16 cellular contexts compared by ENCODE assay signal in the genomic region with DNA sequence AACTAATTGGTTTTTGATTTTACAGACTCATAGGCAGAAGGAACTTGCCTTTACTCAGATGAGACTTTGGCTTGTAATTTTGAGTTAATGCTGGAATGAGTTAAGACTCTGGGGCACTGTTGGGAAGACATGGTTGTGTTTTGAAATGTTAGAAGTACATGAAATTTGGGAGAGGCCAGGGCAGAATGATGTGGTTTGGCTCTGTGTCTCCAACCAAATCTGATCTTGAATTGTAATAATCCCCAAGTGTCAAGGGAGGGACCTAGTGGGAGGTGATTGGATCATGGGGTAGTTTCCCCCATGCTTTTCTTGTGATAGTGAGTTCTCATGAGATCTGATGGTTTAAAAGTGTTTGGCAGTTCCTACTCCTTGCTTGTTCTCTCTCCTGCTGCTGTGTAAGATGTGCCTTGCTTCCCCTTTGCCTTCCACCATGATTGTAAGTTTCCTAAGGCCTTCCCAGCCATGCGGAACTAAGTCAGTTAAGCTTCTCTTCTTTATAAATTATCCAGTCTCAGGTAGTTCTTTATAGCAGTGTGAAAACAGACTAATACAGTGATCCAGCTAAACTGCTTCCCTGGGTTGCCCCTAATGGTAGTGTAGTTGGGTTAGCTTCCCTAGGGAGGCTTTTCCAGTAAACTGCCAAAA. TPM values are rescaled to one million over a fixed set of nuclear protein-coding genes. Genes with fewer than 3 reads are reported as not detected.
A peak's percentile ranks its signal among the peaks of the same experiment; 100 is the strongest.
DNase-seq lines count a peak whose midpoint lies in the region; ATAC-seq and TF ChIP-seq lines count a peak whose summit lies in the region.
"Had no signal": no experiment of that assay in that cellular context is flagged by ENCODE, and none has a peak within 500 bp of the region (broad histone marks: within the 10 kb centered on the region; RNA-seq: fewer than 3 reads in every experiment).

No MANE protein-coding gene starts in this region.

- no peak for TF ChIP-seq POLR2A in testis (IDR thresholded peaks at IDR 0.05)

- no peak overlapping the region for H3K4me3 Mint-ChIP-seq in activated CD8-positive, alpha-beta memory T cell treated with anti-CD3 and anti-CD28 coated beads, Interleukin-2, amount 10 ng/mL, durations not matched to agents 7 days and 5 days
- no peak overlapping the region for H3K4me3 Mint-ChIP-seq in endodermal cell
- H3K4me3 Mint-ChIP-seq: CD4-positive, alpha-beta T cell had no signal

- no peak for TF ChIP-seq CTCF in endodermal cell (conservative IDR thresholded peaks at IDR 0.05)
- no peak for TF ChIP-seq CTCF in fibroblast of the aortic adventitia (IDR thresholded peaks at IDR 0.05; ENCODE audit: insufficient read depth, low read length)
- TF ChIP-seq CTCF in testis (IDR thresholded peaks at IDR 0.05) = no peak

- H3K36me3 ChIP-seq in endodermal cell (ENCODE audit: control insufficient read depth, insufficient read depth, low read length) = peaks cover 93% of the 10 kb centered on the region
- H3K36me3 ChIP-seq in testis (ENCODE audit: low read depth, missing control alignments) = no peaks in the 10 kb centered on the region

- ATAC-seq in activated CD8-positive, alpha-beta memory T cell treated with anti-CD3 and anti-CD28 coated beads, Interleukin-2, amount 10 ng/mL, durations not matched to agents 7 days and 5 days = no peak
- no peak for ATAC-seq in HG03354 (IDR thresholded peaks at IDR 0.05; ENCODE audit: poor library complexity, severe bottlenecking, unreplicated experiment)
- ATAC-seq: HepG2 had no signal

- H3K4me3 ChIP-seq in endodermal cell (ENCODE audit: low read length) (peak overlapping the region; percentile 54), fibroblast of the aortic adventitia (ENCODE audit: low read depth, low read length) (no peak overlapping the region), testis (no peak overlapping the region)
- H3K4me3 ChIP-seq: HAP-1 had no signal

- DNase-seq in activated CD8-positive, alpha-beta memory T cell treated with anti-CD3 and anti-CD28 coated beads, Interleukin-2, amount 10 ng/mL, durations not matched to agents 7 days and 5 days = peak; percentile 8
- DNase-seq in activated CD8-positive, alpha-beta memory T cell treated with anti-CD3 and anti-CD28 coated beads for 24 hours = no peak
- DNase-seq in endodermal cell (no peak), fibroblast of the aortic adventitia (ENCODE audit: low read depth) (peak; percentile 55), testis (no peak), posterior vena cava (ENCODE audit: low spot score) (no peak), NCI-H2081 treated with DMSO at 0.1 percent for 48 hours (lab: John Stamatoyannopoulos, UW) (no peak)
- DNase-seq: AML-193; Calu3; CD4-positive, alpha-beta T cell; DMS 273 treated with DMSO at 0.1 percent for 48 hours had no signal

- H3K27me3 ChIP-seq in endodermal cell (ENCODE audit: control insufficient read depth, insufficient read depth, low read length, poor library complexity, severe bottlenecking) (no peaks in the 10 kb centered on the region), testis (no peaks in the 10 kb centered on the region)
- H3K27me3 ChIP-seq: BLaER1 had no signal

- H3K36me3 Mint-ChIP-seq in activated CD8-positive, alpha-beta memory T cell treated with anti-CD3 and anti-CD28 coated beads, Interleukin-2, amount 10 ng/mL, durations not matched to agents 7 days and 5 days = peaks cover 73% of the 10 kb centered on the region
- H3K36me3 Mint-ChIP-seq in endodermal cell (ENCODE audit: low read depth) = peaks cover 100% of the 10 kb centered on the region

- intact Hi-C loops in testis (cut with DNase I; ENCODE audit: low total_unique reads) (no loop called here), posterior vena cava (cut with DNase I) (no loop called here)

- H3K27ac Mint-ChIP-seq in activated CD8-positive, alpha-beta memory T cell treated with anti-CD3 and anti-CD28 coated beads, Interleukin-2, amount 10 ng/mL, durations not matched to agents 7 days and 5 days = no peak overlapping the region
- no peak overlapping the region for H3K27ac Mint-ChIP-seq in endodermal cell
- H3K27ac Mint-ChIP-seq: CD4-positive, alpha-beta T cell had no signal

- H3K9me3 Mint-ChIP-seq in activated CD8-positive, alpha-beta memory T cell treated with anti-CD3 and anti-CD28 coated beads, Interleukin-2, amount 10 ng/mL, durations not matched to agents 7 days and 5 days (ENCODE audit: low read depth) = peaks cover 15% of the 10 kb centered on the region
- peaks cover 51% of the 10 kb centered on the region for H3K9me3 Mint-ChIP-seq in endodermal cell

- H3K27ac ChIP-seq in endodermal cell (ENCODE audit: low read depth, low read length) (no peak overlapping the region), testis (no peak overlapping the region)
- H3K27ac ChIP-seq: 22Rv1, BLaER1 had no signal

- H3K9me3 ChIP-seq in endodermal cell (ENCODE audit: control insufficient read depth, low read length) (peaks cover 43% of the 10 kb centered on the region), testis (no peaks in the 10 kb centered on the region)

- CTCF ChIA-PET in activated CD8-positive, alpha-beta memory T cell treated with anti-CD3 and anti-CD28 coated beads, Interleukin-2, amount 10 ng/mL, durations not matched to agents 7 days and 5 days (lab: Charles Lee) = no interaction called here

- H3K4me1 ChIP-seq in endodermal cell (ENCODE audit: control insufficient read depth, insufficient read depth, low read length) = no peaks in the 10 kb centered on the region
- no peaks in the 10 kb centered on the region for H3K4me1 ChIP-seq in testis
- H3K4me1 ChIP-seq: BLaER1, HAP-1 had no signal

- WGBS in endodermal cell (ENCODE audit: insufficient coverage in 1 of 2, insufficient read length in 1 of 2), 2 experiments = 100% methylated on average over 1 of the region's 1 CpG; no CpG with 5 or more reads in 1 of the 2 experiments
- 90 to 100% methylated on average over 1 of the region's 1 CpG for WGBS in testis, 2 donors

- no peak overlapping the region for H3K9ac ChIP-seq in endodermal cell (ENCODE audit: extremely low read depth, low read length, poor library complexity, severe bottlenecking)
- H3K9ac ChIP-seq: BLaER1 had no signal

- no peaks in the 10 kb centered on the region for H3K27me3 Mint-ChIP-seq in activated CD8-positive, alpha-beta memory T cell treated with anti-CD3 and anti-CD28 coated beads, Interleukin-2, amount 10 ng/mL, durations not matched to agents 7 days and 5 days
- H3K27me3 Mint-ChIP-seq in endodermal cell (ENCODE audit: insufficient read depth) = no peaks in the 10 kb centered on the region
- H3K27me3 Mint-ChIP-seq: CD4-positive, alpha-beta T cell had no signal

- H3K4me1 Mint-ChIP-seq in activated CD8-positive, alpha-beta memory T cell treated with anti-CD3 and anti-CD28 coated beads, Interleukin-2, amount 10 ng/mL, durations not matched to agents 7 days and 5 days = no peaks in the 10 kb centered on the region
- no peaks in the 10 kb centered on the region for H3K4me1 Mint-ChIP-seq in endodermal cell

RNA-seq across cellular contexts. Expression of gene CPT2, which starts 10.2 kb away (rescaled TPM):
- total RNA-seq in activated CD8-positive, alpha-beta memory T cell treated with anti-CD3 and anti-CD28 coated beads, Interleukin-2, amount 10 ng/mL, durations not matched to agents 7 days and 5 days = 10 to 100 TPM; 11.5 to 13.5 TPM
- total RNA-seq in endodermal cell (10 to 100 TPM; 28.7 to 31.3 TPM), fibroblast of the aortic adventitia (ENCODE audit: low replicate concordance) (7.5 and 14.7 TPM in 2 replicates), testis (10 to 100 TPM; 44.4 to 61.7 TPM), posterior vena cava (10 to 100 TPM in 1 of 2 donors, 1 to 10 TPM in 1; 9.6 to 16.6 TPM)
- 18.8 TPM for polyA plus RNA-seq in endodermal cell (2013, experiment 1 of 2)
- 19.3 TPM for polyA plus RNA-seq in endodermal cell (2013, experiment 2 of 2)
- 36.9 TPM for polyA plus RNA-seq in testis (ENCODE audit: insufficient read depth, low read depth, low replicate concordance)

RNA-seq across cellular contexts. Expression of gene CZIB, which starts 13.6 kb away (rescaled TPM):
- 10 to 100 TPM; 41.4 to 48.2 TPM for total RNA-seq in activated CD8-positive, alpha-beta memory T cell treated with anti-CD3 and anti-CD28 coated beads, Interleukin-2, amount 10 ng/mL, durations not matched to agents 7 days and 5 days
- total RNA-seq in endodermal cell = 10 to 100 TPM; 64.4 to 74.2 TPM
- 74.3 TPM for polyA plus RNA-seq in endodermal cell (2013, experiment 1 of 2)
- polyA plus RNA-seq in endodermal cell (2013, experiment 2 of 2) = 62.1 TPM
- total RNA-seq in fibroblast of the aortic adventitia (ENCODE audit: low replicate concordance) = 49.9 and 66.6 TPM in 2 replicates
- 10 to 100 TPM; 55.0 to 55.4 TPM for total RNA-seq in testis
- polyA plus RNA-seq in testis (ENCODE audit: insufficient read depth, low read depth, low replicate concordance) = 97.2 TPM
- total RNA-seq in posterior vena cava = 10 to 100 TPM; 49.4 to 72.5 TPM

RNA-seq across cellular contexts. Expression of gene MAGOH, which starts 31.5 kb away (rescaled TPM):
- total RNA-seq in activated CD8-positive, alpha-beta memory T cell treated with anti-CD3 and anti-CD28 coated beads, Interleukin-2, amount 10 ng/mL, durations not matched to agents 7 days and 5 days = 10 to 100 TPM; 72.9 to 80.1 TPM
- total RNA-seq in endodermal cell (10 to 100 TPM; 59.1 to 74.7 TPM), fibroblast of the aortic adventitia (ENCODE audit: low replicate concordance) (3.8 and 24.2 TPM in 2 replicates), testis (10 to 100 TPM; 32.0 to 39.1 TPM), posterior vena cava (10 to 100 TPM; 24.0 to 32.2 TPM)
- 96.3 TPM for polyA plus RNA-seq in endodermal cell (2013, experiment 1 of 2)
- polyA plus RNA-seq in endodermal cell (2013, experiment 2 of 2) = 78.8 TPM
- 50.0 TPM for polyA plus RNA-seq in testis (ENCODE audit: insufficient read depth, low read depth, low replicate concordance)

Comparison
In these comparisons a context has a peak if more than half of its experiments do, and no peak if none do; other contexts are left out.
1. DNase-seq: peak in activated CD8-positive, alpha-beta memory T cell treated with anti-CD3 and anti-CD28 coated beads, Interleukin-2, amount 10 ng/mL, durations not matched to agents 7 days and 5 days (single experiment) and fibroblast of the aortic adventitia (single experiment); none in activated CD8-positive, alpha-beta memory T cell treated with anti-CD3 and anti-CD28 coated beads for 24 hours (single experiment), endodermal cell (single experiment), testis (single experiment), posterior vena cava (single experiment) and NCI-H2081 treated with DMSO at 0.1 percent for 48 hours (single experiment).